8 cellular contexts compared by ENCODE assay signal in the genomic region with DNA sequence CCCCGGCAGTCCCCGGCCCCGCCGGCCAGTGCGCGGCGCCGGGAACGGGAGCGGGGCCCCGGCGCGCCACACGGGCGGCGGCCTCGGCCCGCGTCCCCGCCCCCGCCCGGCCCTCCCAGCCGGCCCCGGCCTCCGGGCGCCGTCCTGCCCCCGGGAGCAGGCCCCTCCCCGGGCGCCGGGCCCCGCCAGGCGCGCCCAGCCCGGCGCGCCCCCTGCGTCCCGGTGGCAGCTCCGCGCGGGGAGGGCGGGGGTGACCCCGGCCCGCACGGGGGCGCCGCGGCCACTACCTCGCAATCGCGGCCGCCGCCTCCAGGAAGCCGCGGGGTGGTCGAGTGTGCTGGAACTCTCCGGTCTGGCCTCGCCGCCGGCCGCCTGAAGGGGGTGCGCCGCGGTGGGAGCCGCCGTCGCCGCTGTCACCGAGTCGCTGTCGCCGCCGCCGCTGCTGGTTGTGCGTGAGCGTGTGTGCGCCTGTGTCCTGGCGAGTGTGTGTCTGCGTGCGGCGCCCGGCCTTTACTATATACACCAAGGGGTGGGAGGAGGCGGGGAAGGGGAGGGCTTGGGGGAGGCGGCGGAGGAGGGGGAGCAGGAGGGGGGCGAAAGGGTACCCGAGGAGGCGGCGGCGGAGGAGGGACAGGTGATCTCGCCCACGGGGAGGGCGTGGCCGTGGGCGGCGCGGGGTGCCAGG. TPM values are rescaled to one million over a fixed set of nuclear protein-coding genes. Genes with fewer than 3 reads are reported as not detected.
A peak's percentile ranks its signal among the peaks of the same experiment; 100 is the strongest.
DNase-seq lines count a peak whose midpoint lies in the region; ATAC-seq, FAIRE-seq and TF ChIP-seq lines count a peak whose summit lies in the region.

A gene (minus strand): TSS at position 488 of the 685 bp plus-strand sequence. CDS start 59,288 bp downstream, outside the sequence.

- no peak for FAIRE-seq in small intestine (lab: Jason Lieb, UNC)

- peaks cover 31% of the 10 kb centered on the region for H3K27me3 ChIP-seq in BE2C
- peaks cover 0 to 7% of the 10 kb centered on the region in 2 donors for H3K27me3 ChIP-seq in small intestine (ENCODE audit: control insufficient read depth in 2 of 2, insufficient read depth in 2 of 2, low read length in 2 of 2)

- H3K27ac ChIP-seq in small intestine (ENCODE audit: low read depth in 1 of 2, low read length in 1 of 2), result peak within 1 kb of the TSS; percentile 14 to 74

- H3K36me3 ChIP-seq in BE2C (no peaks in the 10 kb centered on the region), small intestine (ENCODE audit: control insufficient read depth in 2 of 2, insufficient read depth in 2 of 2, low read length in 2 of 2) (no peaks in the 10 kb centered on the region)

- no peaks in the 10 kb centered on the region for H3K9me3 Mint-ChIP-seq in activated naive CD8-positive, alpha-beta T cell treated with anti-CD3 and anti-CD28 coated beads, Interleukin-2, amount 50 U/mL, for 24 hours

- H3K9me3 ChIP-seq in BE2C (no peaks in the 10 kb centered on the region), iPS-18c (ENCODE audit: control insufficient read depth, insufficient read depth, low read length) (peaks cover 4% of the 10 kb centered on the region), small intestine (ENCODE audit: control insufficient read depth, low read depth) (no peaks in the 10 kb centered on the region)

- H3K4me1 ChIP-seq in BE2C (no peaks in the 10 kb centered on the region), small intestine (ENCODE audit: control insufficient read depth in 2 of 2, insufficient read depth in 1 of 2, low read depth in 1 of 2, low read length in 1 of 2) (no peaks in the 10 kb centered on the region)

- peaks cover 12% of the 10 kb centered on the region for H3K4me1 Mint-ChIP-seq in activated naive CD8-positive, alpha-beta T cell treated with anti-CD3 and anti-CD28 coated beads, Interleukin-2, amount 50 U/mL, for 24 hours

- ATAC-seq in activated naive CD8-positive, alpha-beta T cell treated with anti-CD3 and anti-CD28 coated beads, Interleukin-2, amount 50 U/mL, for 24 hours, result peak; percentile 33
- ATAC-seq in HG03280 (IDR thresholded peaks at IDR 0.05; ENCODE audit: unreplicated experiment) (no peak), GM21786 (IDR thresholded peaks at IDR 0.05; ENCODE audit: unreplicated experiment) (no peak)

- TF ChIP-seq CTCF in BE2C (IDR thresholded peaks at IDR 0.05; ENCODE audit: low read depth, low read length), result no peak

- H3K27ac Mint-ChIP-seq in activated naive CD8-positive, alpha-beta T cell treated with anti-CD3 and anti-CD28 coated beads, Interleukin-2, amount 50 U/mL, for 24 hours, result no peak within 1 kb of the TSS

- H3K4me3 ChIP-seq in BE2C (ENCODE audit: low read depth, low read length) (no peak within 1 kb of the TSS; the same call in 1 of the 2 replicates), iPS-18c (ENCODE audit: insufficient read depth, low read depth, low read length) (peak within 1 kb of the TSS; percentile 52), small intestine (ENCODE audit: low read depth in 1 of 2, low read length in 2 of 2) (peak within 1 kb of the TSS; percentile 7 to 40)

- H3K36me3 Mint-ChIP-seq in activated naive CD8-positive, alpha-beta T cell treated with anti-CD3 and anti-CD28 coated beads, Interleukin-2, amount 50 U/mL, for 24 hours (ENCODE audit: low read depth), result no peaks in the 10 kb centered on the region

- H3K4me3 Mint-ChIP-seq in activated naive CD8-positive, alpha-beta T cell treated with anti-CD3 and anti-CD28 coated beads, Interleukin-2, amount 50 U/mL, for 24 hours, result peak within 1 kb of the TSS; percentile 71

- 2 to 56% (median 3%) methylated on average over 20 to 98 of the region's 98 CpGs for WGBS in small intestine, 3 donors

- H3K27me3 Mint-ChIP-seq in activated naive CD8-positive, alpha-beta T cell treated with anti-CD3 and anti-CD28 coated beads, Interleukin-2, amount 50 U/mL, for 24 hours, result peaks cover 37% of the 10 kb centered on the region

- DNase-seq in BE2C, result peak; percentile 38
- DNase-seq in NCI-H146 (lab: John Stamatoyannopoulos, UW), result peak; percentile 83
- DNase-seq in activated naive CD8-positive, alpha-beta T cell treated with anti-CD3 and anti-CD28 coated beads, Interleukin-2, amount 50 U/mL, for 24 hours, result peak; percentile 5
- no peak for DNase-seq in small intestine
- no peak for DNase-seq in NCI-H446 treated with DMSO at 0.1 percent for 48 hours (lab: John Stamatoyannopoulos, UW)

RNA-seq across cellular contexts. Expression of the gene that starts here (rescaled TPM):
- polyA plus RNA-seq in BE2C (2012; ENCODE audit: insufficient read depth, insufficient read length, low read depth), result 0.36 TPM
- 10 to 100 TPM in 1 of 3 donors, 1 to 10 TPM in 1, not detected in 1; 6.5 to 11.2 TPM for polyA plus RNA-seq in small intestine

Comparison
In these comparisons a context has a peak if more than half of its experiments do, and no peak if none do; other contexts are left out.
1. DNase-seq: peak in BE2C (single experiment), NCI-H146 (single experiment) and activated naive CD8-positive, alpha-beta T cell treated with anti-CD3 and anti-CD28 coated beads, Interleukin-2, amount 50 U/mL, for 24 hours (single experiment); none in small intestine (single experiment) and NCI-H446 treated with DMSO at 0.1 percent for 48 hours (single experiment).